ENCODE assay signal across 6 cellular contexts in the genomic region with DNA sequence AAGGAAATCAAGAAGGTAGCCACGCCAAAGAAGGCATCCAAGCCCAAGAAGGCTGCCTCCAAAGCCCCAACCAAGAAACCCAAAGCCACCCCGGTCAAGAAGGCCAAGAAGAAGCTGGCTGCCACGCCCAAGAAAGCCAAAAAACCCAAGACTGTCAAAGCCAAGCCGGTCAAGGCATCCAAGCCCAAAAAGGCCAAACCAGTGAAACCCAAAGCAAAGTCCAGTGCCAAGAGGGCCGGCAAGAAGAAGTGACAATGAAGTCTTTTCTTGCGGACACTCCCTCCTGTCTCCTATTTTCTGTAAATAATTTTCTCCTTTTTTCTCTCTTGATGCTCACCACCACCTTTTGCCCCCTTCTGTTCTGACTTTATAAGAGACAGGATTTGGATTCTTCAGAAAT. TPM values are rescaled to one million over a fixed set of nuclear protein-coding genes. Genes with fewer than 3 reads are reported as not detected.
A peak's percentile ranks its signal among the peaks of the same experiment; 100 is the strongest.
DNase-seq lines count a peak whose midpoint lies in the region; ATAC-seq and TF ChIP-seq lines count a peak whose summit lies in the region.

No MANE protein-coding gene starts in this region.

- TF ChIP-seq POLR2A in thyroid gland (IDR thresholded peaks at IDR 0.05), result no peak

- ATAC-seq in GM18870 (IDR thresholded peaks at IDR 0.05; ENCODE audit: unreplicated experiment), result no peak

- peaks cover 43% of the 10 kb centered on the region for H3K27me3 Mint-ChIP-seq in activated CD4-positive, alpha-beta T cell treated with anti-CD3 and anti-CD28 coated beads, Interleukin-2, amount 10 ng/mL, durations not matched to agents 7 days and 5 days

- TF ChIP-seq CTCF in hepatocyte (IDR thresholded peaks at IDR 0.05; ENCODE audit: poor library complexity), result no peak
- TF ChIP-seq CTCF in thyroid gland (IDR thresholded peaks at IDR 0.05), result no peak

- H3K9me2 ChIP-seq in hepatocyte (replicated peaks; ENCODE audit: insufficient read depth), result no peaks in the 10 kb centered on the region

- H3K9me3 Mint-ChIP-seq in activated CD4-positive, alpha-beta T cell treated with anti-CD3 and anti-CD28 coated beads, Interleukin-2, amount 10 ng/mL, durations not matched to agents 7 days and 5 days, result no peaks in the 10 kb centered on the region

- H3K79me2 ChIP-seq in hepatocyte, result peaks cover 26% of the 10 kb centered on the region

- peak overlapping the region; percentile 88 for H3K27ac ChIP-seq in hepatocyte
- peak overlapping the region in 2 of 3 donors; percentile 77 to 83 for H3K27ac ChIP-seq in thyroid gland

- H3K4me3 Mint-ChIP-seq in activated CD4-positive, alpha-beta T cell treated with anti-CD3 and anti-CD28 coated beads, Interleukin-2, amount 10 ng/mL, durations not matched to agents 7 days and 5 days, result peak overlapping the region; percentile 29

- POLR2A ChIA-PET in activated CD4-positive, alpha-beta T cell treated with anti-CD3 and anti-CD28 coated beads, Interleukin-2, amount 10 ng/mL, durations not matched to agents 7 days and 5 days (lab: Charles Lee), result no interaction called here

- H3K36me3 Mint-ChIP-seq in activated CD4-positive, alpha-beta T cell treated with anti-CD3 and anti-CD28 coated beads, Interleukin-2, amount 10 ng/mL, durations not matched to agents 7 days and 5 days (ENCODE audit: low read depth), result peaks cover 3% of the 10 kb centered on the region

- H3K9me3 ChIP-seq in hepatocyte (ENCODE audit: low read depth) (no peaks in the 10 kb centered on the region), thyroid gland (no peaks in the 10 kb centered on the region)

- H3K36me3 ChIP-seq in hepatocyte (replicated peaks; ENCODE audit: insufficient read depth, low read depth) (no peaks in the 10 kb centered on the region), thyroid gland (no peaks in the 10 kb centered on the region)

- H4K20me1 ChIP-seq in hepatocyte (ENCODE audit: insufficient read depth, poor library complexity, severe bottlenecking), result peaks cover 7% of the 10 kb centered on the region

- no peak overlapping the region for H2AFZ ChIP-seq in hepatocyte

- no peaks in the 10 kb centered on the region for H3K27me3 ChIP-seq in hepatocyte
- H3K27me3 ChIP-seq in thyroid gland, result no peaks in the 10 kb centered on the region

- WGBS in hepatocyte (ENCODE audit: low lambda C conversion rate, missing lambda C conversion rate), result 87% methylated on average over 6 of the region's 6 CpGs
- 51 to 52% methylated on average over 6 of the region's 6 CpGs for WGBS in thyroid gland, 2 donors

- H3K4me3 ChIP-seq in hepatocyte (peak overlapping the region; percentile 69), thyroid gland (replicated peaks in 1 of 3) (peak overlapping the region; percentile 34 to 43 (median 34))

- H3K4me2 ChIP-seq in hepatocyte, result peak overlapping the region; percentile 93

- H3K27ac Mint-ChIP-seq in activated CD4-positive, alpha-beta T cell treated with anti-CD3 and anti-CD28 coated beads, Interleukin-2, amount 10 ng/mL, durations not matched to agents 7 days and 5 days, result peak overlapping the region; percentile 50

- CTCF ChIA-PET in activated CD4-positive, alpha-beta T cell treated with anti-CD3 and anti-CD28 coated beads, Interleukin-2, amount 10 ng/mL, durations not matched to agents 7 days and 5 days (lab: Charles Lee), result interaction anchor here (1.2 to 6.0 kb wide), 2 partner anchors 13 to 38 kb away, joined by 4 to 59 read pairs; a partner anchor contains a TSS

- H3K4me1 ChIP-seq in hepatocyte (ENCODE audit: insufficient read depth) (peaks cover 29% of the 10 kb centered on the region), thyroid gland (peaks cover 26 to 42% of the 10 kb centered on the region in 2 donors)

- intact Hi-C loops in thyroid gland (cut with DNase I), result no loop called here

- no peak for DNase-seq in activated CD4-positive, alpha-beta T cell treated with anti-CD3 and anti-CD28 coated beads, Interleukin-2, amount 10 ng/mL, durations not matched to agents 7 days and 5 days
- no peak for DNase-seq in activated CD4-positive, alpha-beta T cell treated with anti-CD3 and anti-CD28 coated beads for 4 hours
- DNase-seq in hepatocyte (ENCODE audit: low spot score) (no peak), thyroid gland (no peak), Kasumi-1 (lab: John Stamatoyannopoulos, UW) (no peak)

- H3K4me1 Mint-ChIP-seq in activated CD4-positive, alpha-beta T cell treated with anti-CD3 and anti-CD28 coated beads, Interleukin-2, amount 10 ng/mL, durations not matched to agents 7 days and 5 days, result peaks cover 49% of the 10 kb centered on the region

RNA-seq across cellular contexts. Expression of a gene that starts 1.9 kb away (rescaled TPM):
- total RNA-seq in activated CD4-positive, alpha-beta T cell treated with anti-CD3 and anti-CD28 coated beads, Interleukin-2, amount 10 ng/mL, durations not matched to agents 7 days and 5 days, result 10 to 100 TPM; 10.4 to 12.0 TPM
- total RNA-seq in hepatocyte (20.2 and 20.4 TPM in 2 replicates), thyroid gland (10 to 100 TPM; 30.4 to 59.1 (median 38.2) TPM)
- polyA plus RNA-seq in hepatocyte, result 31.5 and 40.0 TPM in 2 replicates

RNA-seq across cellular contexts. Expression of a gene that starts 17.3 kb away (rescaled TPM):
- total RNA-seq in activated CD4-positive, alpha-beta T cell treated with anti-CD3 and anti-CD28 coated beads, Interleukin-2, amount 10 ng/mL, durations not matched to agents 7 days and 5 days, result not detected
- total RNA-seq in hepatocyte, result not detected in 2 replicates
- polyA plus RNA-seq in hepatocyte, result 0.29 TPM in 1 of 2 replicates, not detected in the other
- total RNA-seq in thyroid gland, result not detected

RNA-seq across cellular contexts. Expression of a gene that starts 38.3 kb away (rescaled TPM):
- 10 to 100 TPM; 26.7 to 27.4 TPM for total RNA-seq in activated CD4-positive, alpha-beta T cell treated with anti-CD3 and anti-CD28 coated beads, Interleukin-2, amount 10 ng/mL, durations not matched to agents 7 days and 5 days
- total RNA-seq in hepatocyte (28.5 and 30.4 TPM in 2 replicates), thyroid gland (10 to 100 TPM; 54.7 to 75.9 (median 61.5) TPM)
- polyA plus RNA-seq in hepatocyte, result 29.9 and 33.2 TPM in 2 replicates

RNA-seq across cellular contexts. Expression of a gene that starts 43.3 kb away (rescaled TPM):
- 100 to 1,000 TPM; 444 to 449 TPM for total RNA-seq in activated CD4-positive, alpha-beta T cell treated with anti-CD3 and anti-CD28 coated beads, Interleukin-2, amount 10 ng/mL, durations not matched to agents 7 days and 5 days
- 365 and 421 TPM in 2 replicates for total RNA-seq in hepatocyte
- 172 and 199 TPM in 2 replicates for polyA plus RNA-seq in hepatocyte
- total RNA-seq in thyroid gland, result 100 to 1,000 TPM; 423 to 557 (median 455) TPM
